ENCODE assay signal across 20 cellular contexts in the genomic region with DNA sequence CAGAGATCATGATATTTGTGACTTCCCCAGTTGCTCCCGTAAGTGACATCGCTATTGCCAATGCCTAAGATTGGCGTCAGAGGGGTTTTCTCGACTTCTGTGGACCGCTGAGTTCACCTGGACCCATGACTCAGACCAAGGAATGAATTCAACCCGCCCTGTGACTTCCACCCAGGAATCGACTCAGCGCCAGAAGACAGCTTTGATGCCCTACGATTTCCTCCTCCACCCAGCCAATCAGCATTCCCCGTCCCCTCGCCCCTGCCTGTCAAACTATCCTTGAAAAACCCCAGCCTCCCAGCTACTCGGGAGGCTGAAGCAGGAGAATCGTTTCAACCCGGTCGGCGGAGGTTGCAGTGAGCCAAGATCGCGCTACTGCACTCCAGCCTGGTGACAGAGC. TPM values are rescaled to one million over a fixed set of nuclear protein-coding genes. Genes with fewer than 3 reads are reported as not detected.
DNase-seq lines count a peak whose midpoint lies in the region; ATAC-seq and TF ChIP-seq lines count a peak whose summit lies in the region.
"Had no signal": no experiment of that assay in that cellular context is flagged by ENCODE, and none has a peak within 500 bp of the region (broad histone marks: within the 10 kb centered on the region; RNA-seq: fewer than 3 reads in every experiment).

No MANE protein-coding gene starts in this region.

- H3K79me2 ChIP-seq in HCT116 (ENCODE audit: insufficient read depth, low read length), result no peaks in the 10 kb centered on the region
- no peaks in the 10 kb centered on the region for H3K79me2 ChIP-seq in trophoblast cell (ENCODE audit: control insufficient read depth, insufficient read depth, low read length, poor library complexity)

- H2BK120ac ChIP-seq in trophoblast cell (ENCODE audit: insufficient read depth, low read length, poor library complexity), result no peak overlapping the region

- H2AK5ac ChIP-seq in trophoblast cell (ENCODE audit: low read length), result no peak overlapping the region

- no peak overlapping the region for H3K27ac ChIP-seq in HCT116 (ENCODE audit: low read depth, low read length)
- no peak overlapping the region for H3K27ac ChIP-seq in trophoblast cell (ENCODE audit: low read depth, low read length)

- no peak overlapping the region for H3K14ac ChIP-seq in trophoblast cell (ENCODE audit: low read length)

- ATAC-seq in HCT116, result peak; percentile 64
- ATAC-seq: T-helper 17 cell had no signal

- H3K9ac ChIP-seq in HCT116 (ENCODE audit: low read length) (no peak overlapping the region), trophoblast cell (ENCODE audit: low read length) (no peak overlapping the region)

- no peak overlapping the region for H4K91ac ChIP-seq in trophoblast cell (ENCODE audit: low read depth, low read length)

- H3K36me3 ChIP-seq in HCT116 (ENCODE audit: control insufficient read depth in 1 of 2, insufficient read depth in 2 of 2, low read length in 2 of 2), result no peaks in the 10 kb centered on the region
- H3K36me3 ChIP-seq in trophoblast cell (ENCODE audit: control insufficient read depth in 1 of 2, insufficient read depth in 2 of 2, low read length in 2 of 2), result no peaks in the 10 kb centered on the region
- H3K36me3 ChIP-seq: BE2C had no signal

- no peak for TF ChIP-seq POLR2A in HCT116 (IDR thresholded peaks at IDR 0.05; ENCODE audit: borderline replicate concordance, extremely low read depth, insufficient read depth, insufficient read length)

- CTCF ChIA-PET in HCT116 (lab: Charles Lee), result no interaction called here

- H3K4ac ChIP-seq in trophoblast cell (ENCODE audit: low read depth, low read length), result no peak overlapping the region

- TF ChIP-seq CTCF in HCT116 (IDR thresholded peaks at IDR 0.05 in 2 of 3, conservative IDR thresholded peaks at IDR 0.05 in 1 of 3; ENCODE audit: borderline replicate concordance in 1 of 3, insufficient read depth in 1 of 3, low read depth in 2 of 3, low read length in 2 of 3), result no peak

- no peaks in the 10 kb centered on the region for H3K27me3 ChIP-seq in HCT116 (ENCODE audit: insufficient read depth, low read length)
- peaks cover 20% of the 10 kb centered on the region for H3K27me3 ChIP-seq in trophoblast cell (ENCODE audit: insufficient read depth, low read length)

- intact Hi-C loops in HCT116 (cut with micrococcal nuclease), result loop anchor here (5.0 kb wide), 1 partner anchor 34 kb away; no protein-coding TSS in a partner anchor

- H3K4me2 ChIP-seq in HCT116 (ENCODE audit: low read length) (peak overlapping the region; percentile 49), trophoblast cell (ENCODE audit: low read length) (no peak overlapping the region)

- H3K4me3 ChIP-seq in HCT116 (replicated peaks in 1 of 2; ENCODE audit: low read depth in 1 of 2, low read length in 2 of 2) (no peak overlapping the region), trophoblast cell (ENCODE audit: low read depth, low read length) (no peak overlapping the region)

- H4K8ac ChIP-seq in trophoblast cell (ENCODE audit: low read depth, low read length), result no peak overlapping the region

- H2AFZ ChIP-seq in HCT116 (ENCODE audit: low read depth, low read length, poor library complexity, severe bottlenecking) (peak overlapping the region; percentile 56), trophoblast cell (ENCODE audit: insufficient read depth, low read length, poor library complexity) (no peak overlapping the region)

- DNase-seq in Caki2 (ENCODE audit: low read depth) (peak; percentile 25), HCT116 (ENCODE audit: low read depth, low spot score) (peak; percentile 28), SW480 (ENCODE audit: low spot score) (peak; percentile 53), trophoblast cell (peak; percentile 23 to 50), NCI-H446 (lab: John Stamatoyannopoulos, UW) (no peak), HuH-7 (ENCODE audit: low spot score) (no peak)
- DNase-seq in activated CD4-positive, alpha-beta T cell treated with anti-CD3 and anti-CD28 coated beads for 1 hour, result no peak
- DNase-seq: BE2C; CD4-positive, CD25-positive, alpha-beta regulatory T cell; COR-L47; DMS153; GDM1; NCI-H1092 treated with DMSO at 0.1 percent for 48 hours; NCI-H1694; NCI-H2081; NCI-H2171; NCI-H526; OCI-M1; SHP77; T-helper 17 cell had no signal

- H2BK12ac ChIP-seq in trophoblast cell (ENCODE audit: low read length), result no peak overlapping the region

- no peak overlapping the region for H2BK5ac ChIP-seq in trophoblast cell (ENCODE audit: low read depth, low read length, poor library complexity)

- POLR2A ChIA-PET in HCT116 (lab: Charles Lee), result no interaction called here

- no peak overlapping the region for H3K18ac ChIP-seq in trophoblast cell (ENCODE audit: low read length)

- WGBS in trophoblast cell (ENCODE audit: extremely low coverage, insufficient coverage, insufficient read length), result no CpG with 5 or more reads among the region's 18 CpGs

- H4K20me1 ChIP-seq in HCT116 (ENCODE audit: insufficient read depth), result no peaks in the 10 kb centered on the region

- H3K9me2 ChIP-seq in HCT116 (ENCODE audit: insufficient read depth), result no peaks in the 10 kb centered on the region

- H3K9me3 ChIP-seq in HCT116 (ENCODE audit: control insufficient read depth in 1 of 2, insufficient read depth in 1 of 2, low read depth in 1 of 2, low read length in 2 of 2) (peaks cover 0 to 4% of the 10 kb centered on the region in 2 experiments; a peak in 1 of 4 replicates), trophoblast cell (ENCODE audit: insufficient read depth, low read depth, low read length) (peaks cover 17% of the 10 kb centered on the region)
- H3K9me3 ChIP-seq: BE2C had no signal

- H3K79me1 ChIP-seq in trophoblast cell (ENCODE audit: low read length), result no peaks in the 10 kb centered on the region

- no peak for TF ChIP-seq RAD21 in HCT116 (IDR thresholded peaks at IDR 0.05; ENCODE audit: low read depth)

- RAD21 ChIA-PET in HCT116 (lab: Charles Lee; ENCODE audit: low non-redundant PET in 1 of 2, low total read pairs in 2 of 2, uncharacterized antibody in 2 of 2, unreplicated experiment in 2 of 2), result no interaction called here

- H4K12ac ChIP-seq in trophoblast cell (ENCODE audit: low read depth, low read length), result no peak overlapping the region

- H3K4me1 ChIP-seq in HCT116 (ENCODE audit: control insufficient read depth in 1 of 2, insufficient read depth in 2 of 2, low read length in 2 of 2), result peaks cover 5 to 26% of the 10 kb centered on the region in 2 experiments
- no peaks in the 10 kb centered on the region for H3K4me1 ChIP-seq in trophoblast cell (ENCODE audit: control insufficient read depth in 1 of 2, insufficient read depth in 2 of 2, low read length in 2 of 2)
- H3K4me1 ChIP-seq: BE2C had no signal

- BruUV-seq in HCT116 (replicated peaks; lab: Mats Ljungman, UMichigan), result no TSS peak

- in situ Hi-C loops in Caki2 (cut with HindIII; ENCODE audit: low pct_unique_long_range_greater_than_20kb, low sequenced_read_pairs), result no loop called here

- H3K23ac ChIP-seq in trophoblast cell (ENCODE audit: low read length), result no peak overlapping the region

TF ChIP-seq in HCT116, 20 proteins besides CTCF, POLR2A, EP300 and RAD21:
- TF ChIP-seq SIN3A (IDR thresholded peaks at IDR 0.05; ENCODE audit: low read depth), result no peak
- TF ChIP-seq YY1 (IDR thresholded peaks at IDR 0.05; ENCODE audit: extremely low read depth, insufficient replicate concordance, low read depth, low read length), result no peak
- no peak for TF ChIP-seq ELF1 (IDR thresholded peaks at IDR 0.05; ENCODE audit: borderline replicate concordance, low read depth)
- TF ChIP-seq, protein P1, sequence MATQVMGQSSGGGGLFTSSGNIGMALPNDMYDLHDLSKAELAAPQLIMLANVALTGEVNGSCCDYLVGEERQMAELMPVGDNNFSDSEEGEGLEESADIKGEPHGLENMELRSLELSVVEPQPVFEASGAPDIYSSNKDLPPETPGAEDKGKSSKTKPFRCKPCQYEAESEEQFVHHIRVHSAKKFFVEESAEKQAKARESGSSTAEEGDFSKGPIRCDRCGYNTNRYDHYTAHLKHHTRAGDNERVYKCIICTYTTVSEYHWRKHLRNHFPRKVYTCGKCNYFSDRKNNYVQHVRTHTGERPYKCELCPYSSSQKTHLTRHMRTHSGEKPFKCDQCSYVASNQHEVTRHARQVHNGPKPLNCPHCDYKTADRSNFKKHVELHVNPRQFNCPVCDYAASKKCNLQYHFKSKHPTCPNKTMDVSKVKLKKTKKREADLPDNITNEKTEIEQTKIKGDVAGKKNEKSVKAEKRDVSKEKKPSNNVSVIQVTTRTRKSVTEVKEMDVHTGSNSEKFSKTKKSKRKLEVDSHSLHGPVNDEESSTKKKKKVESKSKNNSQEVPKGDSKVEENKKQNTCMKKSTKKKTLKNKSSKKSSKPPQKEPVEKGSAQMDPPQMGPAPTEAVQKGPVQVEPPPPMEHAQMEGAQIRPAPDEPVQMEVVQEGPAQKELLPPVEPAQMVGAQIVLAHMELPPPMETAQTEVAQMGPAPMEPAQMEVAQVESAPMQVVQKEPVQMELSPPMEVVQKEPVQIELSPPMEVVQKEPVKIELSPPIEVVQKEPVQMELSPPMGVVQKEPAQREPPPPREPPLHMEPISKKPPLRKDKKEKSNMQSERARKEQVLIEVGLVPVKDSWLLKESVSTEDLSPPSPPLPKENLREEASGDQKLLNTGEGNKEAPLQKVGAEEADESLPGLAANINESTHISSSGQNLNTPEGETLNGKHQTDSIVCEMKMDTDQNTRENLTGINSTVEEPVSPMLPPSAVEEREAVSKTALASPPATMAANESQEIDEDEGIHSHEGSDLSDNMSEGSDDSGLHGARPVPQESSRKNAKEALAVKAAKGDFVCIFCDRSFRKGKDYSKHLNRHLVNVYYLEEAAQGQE (IDR thresholded peaks at IDR 0.05; ENCODE audit: low read depth), result no peak
- no peak for TF ChIP-seq EGR1 (IDR thresholded peaks at IDR 0.05; ENCODE audit: low read depth)
- no peak; the same call in 1 of the 2 replicates for TF ChIP-seq FOSL1 (IDR thresholded peaks at IDR 0.05; ENCODE audit: low read depth)
- no peak for TF ChIP-seq TCF7L2 (IDR thresholded peaks at IDR 0.05; ENCODE audit: borderline replicate concordance, extremely low read depth, insufficient read depth, insufficient read length)
- TF ChIP-seq JUND (IDR thresholded peaks at IDR 0.05), result no peak
- TF ChIP-seq SRF (IDR thresholded peaks at IDR 0.05; ENCODE audit: low read depth), result no peak
- no peak for TF ChIP-seq CBX3 (IDR thresholded peaks at IDR 0.05; ENCODE audit: low read depth)

RNA-seq across cellular contexts. Expression of a gene that starts 58.3 kb away (rescaled TPM):
- total RNA-seq in Caki2 (2014; rRNA removed; shearing (Covaris generic); ENCODE audit: low replicate concordance), result 8.8 and 13.5 TPM in 2 replicates
- total RNA-seq in HCT116 (2021; ENCODE audit: unreplicated experiment), result 60.7 TPM
- 37.9 and 38.6 TPM in 2 replicates for polyA plus RNA-seq in HCT116 (2012)
- polyA plus RNA-seq in trophoblast cell (2013), result 150 and 168 TPM in 2 replicates

Comparison
In these comparisons a context has a peak if more than half of its experiments do, and no peak if none do; other contexts are left out.
1. DNase-seq: peak in Caki2 (single experiment), HCT116 (single experiment), SW480 (single experiment) and trophoblast cell (2 of 2); none in NCI-H446 (0 of 2), HuH-7 (single experiment) and activated CD4-positive, alpha-beta T cell treated with anti-CD3 and anti-CD28 coated beads for 1 hour (single experiment).